31 cellular contexts compared by ENCODE assay signal in genomic region chr4:55534306-55534705, GRCh38. TPM values are rescaled to one million over a fixed set of nuclear protein-coding genes. Genes with fewer than 3 reads are reported as not detected.
"Had no signal": no experiment of that assay in that cellular context is flagged by ENCODE, and none has a peak within 500 bp of the region (broad histone marks: within the 10 kb centered on the region; RNA-seq: fewer than 3 reads in every experiment).

No MANE protein-coding gene starts in this region.

- H3K4me1 ChIP-seq: stomach, suprapubic skin, testis, thyroid gland, tibial artery, tibial nerve, transverse colon, upper lobe of left lung, upper lobe of right lung, uterus, vagina had no signal

- FAIRE-seq: urothelium cell line had no signal

- H3K27ac ChIP-seq: stomach, suprapubic skin, testis, thoracic aorta, thyroid gland, tibial artery, tibial nerve, transverse colon, upper lobe of left lung, upper lobe of right lung, uterus, vagina had no signal

- ATAC-seq: stimulated activated effector memory CD8-positive, alpha-beta T cell treated with anti-CD3 and anti-CD28 coated beads, Interleukin-12 subunit alpha, Interleukin-12 subunit beta, amount 100 ng/mL, for 72 hours; stimulated activated memory B cell treated with anti-CD40 and anti-IgM and Interleukin-4, amounts not matched to agents 10 μg/mL and 1 μg/mL and 100 μg/mL, for 72 hours; stimulated activated naive B cell treated with anti-CD40 and anti-IgM and Interleukin-4, amounts not matched to agents 10 μg/mL and 1 μg/mL and 100 μg/mL, for 72 hours; stimulated activated naive CD8-positive, alpha-beta T cell treated with anti-CD3 and anti-CD28 coated beads, Interleukin-15, amount 100 ng/mL, for 72 hours; stimulated activated naive CD8-positive, alpha-beta T cell treated with anti-CD3 and anti-CD28 coated beads, Interleukin-15, Interleukin-2, amounts not matched to agents 100 U/mL and 50 U/mL, for 24 hours; upper lobe of right lung had no signal

- H3K4me3 ChIP-seq: stomach, suprapubic skin, testis, thoracic aorta, thyroid gland, tibial artery, tibial nerve, transverse colon, upper lobe of left lung, upper lobe of right lung, uterus, vagina had no signal

- DNase-seq: stimulated activated CD4-positive, alpha-beta T cell treated with anti-CD3 and anti-CD28 coated beads, Interleukin-2, amount 100 ng/mL, for 48 hours; stimulated activated CD4-positive, alpha-beta T cell treated with anti-CD3 and anti-CD28 coated beads, Interleukin-4, amount 100 ng/mL, for 1 hour; stimulated activated CD4-positive, alpha-beta T cell treated with anti-CD3 and anti-CD28 coated beads, Interleukin-4, amount 100 ng/mL, for 24 hours; stimulated activated CD4-positive, alpha-beta T cell treated with anti-CD3 and anti-CD28 coated beads, Interleukin-4, amount 100 ng/mL, for 4 hours; stimulated activated CD8-positive, alpha-beta memory T cell treated with anti-CD3 and anti-CD28 coated beads, Interleukin-4, amount 100 ng/mL, for 48 hours; stimulated activated naive B cell treated with anti-CD40 and anti-IgM and Interleukin-4, amounts not matched to agents 10 μg/mL and 1 μg/mL and 100 μg/mL, for 72 hours; stimulated activated naive CD4-positive, alpha-beta T cell; stimulated activated naive CD4-positive, alpha-beta T cell treated with Interleukin-2 at 50 U/mL for 16 hours; stimulated activated naive CD8-positive, alpha-beta T cell treated with anti-CD3 and anti-CD28 coated beads, Interleukin-15, amount 100 ng/mL, for 72 hours; stimulated activated naive CD8-positive, alpha-beta T cell treated with anti-CD3 and anti-CD28 coated beads, Interleukin-15, Interleukin-2, amounts not matched to agents 100 U/mL and 50 U/mL, for 24 hours; stomach; substantia nigra; testis; thyroid gland; tibial artery; transverse colon; trophoblast cell; upper lobe of left lung; upper lobe of right lung; uterus had no signal

- H3K27me3 ChIP-seq: stomach, suprapubic skin, testis, thyroid gland, tibial artery, tibial nerve, transverse colon, upper lobe of left lung, upper lobe of right lung, uterus, vagina had no signal

- H3K36me3 ChIP-seq: suprapubic skin, thyroid gland, tibial artery, transverse colon, upper lobe of left lung, upper lobe of right lung, uterus, vagina had no signal

- H3K9me3 ChIP-seq: testis, thoracic aorta, thyroid gland, upper lobe of left lung, upper lobe of right lung, vagina had no signal

RNA-seq across cellular contexts. Expression of gene PDCL2, which starts 57.7 kb away (rescaled TPM):
- total RNA-seq: stomach, subcutaneous adipose tissue, suprapubic skin, temporal lobe, thoracic aorta, thyroid gland, tibial nerve, transverse colon, upper lobe of left lung, upper lobe of right lung, ureter, urinary bladder, uterus, vagina had no signal
- polyA plus RNA-seq: urinary bladder had no signal
